30 cellular contexts compared by ENCODE assay signal in the genomic region with DNA sequence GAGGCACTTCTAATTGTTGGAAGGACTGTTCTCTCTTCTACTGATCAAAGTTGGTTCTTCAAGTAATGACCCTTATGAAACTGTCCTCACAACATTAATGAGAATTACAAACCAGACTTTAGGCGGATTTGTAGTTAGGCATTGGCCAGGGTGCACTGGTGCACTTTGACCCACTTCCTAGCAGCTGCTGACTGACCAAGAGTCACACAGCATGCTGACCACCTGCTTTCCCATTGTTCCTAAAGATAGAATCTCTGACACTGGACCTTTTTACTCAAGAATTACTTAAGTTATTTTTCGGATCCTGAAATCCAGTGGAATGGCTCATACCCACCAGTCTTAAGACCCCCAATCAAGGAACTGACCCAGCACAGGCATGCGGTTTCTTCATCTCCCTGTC.
"Had no signal": no experiment of that assay in that cellular context is flagged by ENCODE, and none has a peak within 500 bp of the region (broad histone marks: within the 10 kb centered on the region; RNA-seq: fewer than 3 reads in every experiment).

No MANE protein-coding gene starts in this region.

- FAIRE-seq: astrocyte, colon, endometrium, endothelial cell of umbilical vein had no signal

- H3K4me1 ChIP-seq: esophagus squamous epithelium, gastroesophageal sphincter had no signal

- H3K27me3 ChIP-seq: brain microvascular endothelial cell had no signal

- H3K27ac ChIP-seq: brain microvascular endothelial cell, epithelial cell of prostate, esophagus squamous epithelium, gastroesophageal sphincter had no signal

- H3K9me3 ChIP-seq: esophagus squamous epithelium, gastroesophageal sphincter had no signal

- H3K36me3 ChIP-seq: brain microvascular endothelial cell, esophagus squamous epithelium, gastroesophageal sphincter had no signal

- DNase-seq: activated CD4-positive, alpha-beta T cell treated with anti-CD3 and anti-CD28 coated beads for 4 hours; activated CD4-positive, alpha-beta T cell treated with anti-CD3 and anti-CD28 coated beads, Interleukin-2, amount 10 ng/mL, durations not matched to agents 7 days and 5 days; activated CD4-positive, alpha-beta T cell treated with anti-CD3 and anti-CD28 coated beads, Interleukin-2, amount 50 U/mL, for 4 hours; activated CD4-positive, CD25-positive, alpha-beta regulatory T cell; activated CD4-positive, CD25-positive, alpha-beta regulatory T cell treated with anti-CD3 and anti-CD28 coated beads, Interleukin-2, amount 50 U/mL, for 72 hours; activated CD8-positive, alpha-beta memory T cell treated with anti-CD3 and anti-CD28 coated beads for 24 hours; activated CD8-positive, alpha-beta T cell treated with anti-CD3 and anti-CD28 coated beads for 36 hours; activated effector memory CD4-positive, alpha-beta T cell treated with Interleukin-2 at 50 U/mL for 16 hours; activated gamma-delta T cell treated with Interleukin-2 at 50 U/mL for 16 hours; activated naive CD4-positive, alpha-beta T cell treated with anti-CD3 and anti-CD28 coated beads, Interleukin-2, amount 50 U/mL, for 16 hours; activated naive CD4-positive, alpha-beta T cell treated with Interleukin-2 at 50 U/mL for 16 hours; activated T-cell treated with anti-CD3 and anti-CD28 coated beads, Interleukin-2, amount 50 U/mL, for 4 hours; amniotic stem cell; anterior cingulate cortex; brain microvascular endothelial cell; caudate nucleus; cortex of kidney; dermis blood vessel endothelial cell; effector CD8-positive, alpha-beta T cell; esophagus squamous epithelium; foreskin melanocyte; T-helper 1 cell; T-helper 17 cell had no signal

- H3K4me3 ChIP-seq: esophagus squamous epithelium, gastroesophageal sphincter had no signal

- ATAC-seq: activated CD8-positive, alpha-beta T cell treated with anti-CD3 and anti-CD28 coated beads for 36 hours; activated T-cell treated with anti-CD3 and anti-CD28 coated beads, Interleukin-2, amount 50 U/mL, for 4 hours; activated T-helper 17 cell treated with anti-CD3 and anti-CD28 coated beads, Interleukin-2, amount 50 U/mL, for 72 hours; gastroesophageal sphincter; T-helper 17 cell had no signal
